Comparison of ENCODE assay signal across 16 cellular contexts in genomic region chr6:379367-380181, GRCh38. TPM values are rescaled to one million over a fixed set of nuclear protein-coding genes. Genes with fewer than 3 reads are reported as not detected.
DNase-seq lines count a peak whose midpoint lies in the region; ATAC-seq and TF ChIP-seq lines count a peak whose summit lies in the region.
"Had no signal": no experiment of that assay in that cellular context is flagged by ENCODE, and none has a peak within 500 bp of the region (broad histone marks: within the 10 kb centered on the region; RNA-seq: fewer than 3 reads in every experiment).

No MANE protein-coding gene starts in this region.

- H3F3A ChIP-seq in SU-DHL-6 (ENCODE audit: insufficient read depth): peaks cover 29% of the 10 kb centered on the region

- no peak overlapping the region for H3K4me3 ChIP-seq in SU-DHL-6 (ENCODE audit: insufficient read depth, low read length, poor library complexity, severe bottlenecking)
- peak overlapping the region in 1 of 8 donors; percentile 6 for H3K4me3 ChIP-seq in spleen
- no peak overlapping the region for H3K4me3 ChIP-seq in prostate gland
- H3K4me3 ChIP-seq: ovary, suprapubic skin had no signal

- no peaks in the 10 kb centered on the region for H3K27me3 ChIP-seq in SU-DHL-6 (ENCODE audit: low read length)
- peaks cover 0 to 31% (median 9%) of the 10 kb centered on the region in 7 donors for H3K27me3 ChIP-seq in spleen (replicated peaks in 1 of 7)
- no peaks in the 10 kb centered on the region for H3K27me3 ChIP-seq in prostate gland (replicated peaks; ENCODE audit: insufficient read depth)
- H3K27me3 ChIP-seq: ovary had no signal

- TF ChIP-seq CTCF in SU-DHL-6 (IDR thresholded peaks at IDR 0.05; ENCODE audit: insufficient read depth, low read length, poor library complexity, severe bottlenecking) (no peak), spleen (IDR thresholded peaks at IDR 0.05 in 8 of 11, conservative IDR thresholded peaks at IDR 0.05 in 3 of 11) (no peak), prostate gland (IDR thresholded peaks at IDR 0.05) (no peak)

- H3K4me2 ChIP-seq in SU-DHL-6 (ENCODE audit: low read depth, low read length, poor library complexity, severe bottlenecking): peak overlapping the region; percentile 49

- 64 to 71% (median 67%) methylated on average over 31 of the region's 31 CpGs for WGBS in spleen, 5 donors
- 83% methylated on average over 31 of the region's 31 CpGs for WGBS in prostate gland

- peak; percentile 60 for ATAC-seq in GM19395 (IDR thresholded peaks at IDR 0.05; ENCODE audit: unreplicated experiment)
- ATAC-seq in HG02870 (IDR thresholded peaks at IDR 0.05; ENCODE audit: unreplicated experiment): peak; percentile 48

- no peak overlapping the region for H3K27ac ChIP-seq in SU-DHL-6 (ENCODE audit: low read depth, low read length)
- no peak overlapping the region for H3K27ac ChIP-seq in spleen
- no peak overlapping the region for H3K27ac ChIP-seq in prostate gland
- H3K27ac ChIP-seq: ovary, suprapubic skin had no signal

- DNase-seq in spleen: peak; percentile 86
- DNase-seq in prostate gland (ENCODE audit: low spot score): no peak
- no peak for DNase-seq in AG20443 (ENCODE audit: low spot score)
- DNase-seq in NK-92 treated with Interleukin-12 subunit alpha and Interleukin-12 subunit beta, amount 100 ng/mL, for 24 hours (lab: John Stamatoyannopoulos, UW): no peak
- DNase-seq: activated CD4-positive, alpha-beta T cell treated with anti-CD3 and anti-CD28 coated beads, Interleukin-2, amount 50 U/mL, for 48 hours; activated naive CD8-positive, alpha-beta T cell treated with anti-CD3 and anti-CD28 coated beads for 36 hours; dermis blood vessel endothelial cell; DMS 273 treated with DMSO at 0.1 percent for 48 hours; foreskin fibroblast; MM.1S; stimulated activated CD4-positive, alpha-beta T cell treated with anti-CD3 and anti-CD28 coated beads, Interleukin-4, amount 100 ng/mL, for 4 hours had no signal

- no peak for TF ChIP-seq POLR2A in spleen (IDR thresholded peaks at IDR 0.05)
- no peak for TF ChIP-seq POLR2A in prostate gland (IDR thresholded peaks at IDR 0.05)

- no peaks in the 10 kb centered on the region for H4K20me1 ChIP-seq in SU-DHL-6 (ENCODE audit: low read depth, low read length)

- intact Hi-C loops in spleen (cut with DNase I; ENCODE audit: low total_unique reads) (no loop called here), prostate gland (cut with DNase I) (no loop called here)

- H3K36me3 ChIP-seq in SU-DHL-6 (ENCODE audit: low read length) (no peaks in the 10 kb centered on the region), spleen (no peaks in the 10 kb centered on the region), prostate gland (no peaks in the 10 kb centered on the region)
- H3K36me3 ChIP-seq: ovary, suprapubic skin had no signal

- no peaks in the 10 kb centered on the region for H3K79me2 ChIP-seq in SU-DHL-6 (ENCODE audit: insufficient read depth, low read length)

- peak overlapping the region; percentile 8; the same call in 1 of the 2 replicates for H3K9ac ChIP-seq in SU-DHL-6 (ENCODE audit: low read length)

- no peak overlapping the region for H2AFZ ChIP-seq in SU-DHL-6 (ENCODE audit: low read depth, low read length, severe bottlenecking)

- H3K9me3 ChIP-seq in SU-DHL-6 (ENCODE audit: insufficient read depth, low read length) (no peaks in the 10 kb centered on the region), spleen (peaks cover 0 to 6% (median 0%) of the 10 kb centered on the region in 8 donors), prostate gland (no peaks in the 10 kb centered on the region)
- H3K9me3 ChIP-seq: ovary, suprapubic skin had no signal

- H3K4me1 ChIP-seq in spleen (peaks cover 13 to 38% (median 20%) of the 10 kb centered on the region in 6 donors), prostate gland (replicated peaks) (no peaks in the 10 kb centered on the region)
- H3K4me1 ChIP-seq: suprapubic skin had no signal

- no peaks in the 10 kb centered on the region for H3K9me2 ChIP-seq in SU-DHL-6 (replicated peaks; ENCODE audit: insufficient read depth, low read length)

RNA-seq across cellular contexts. Expression of gene IRF4, which starts 12.0 kb away (rescaled TPM):
- total RNA-seq in spleen (10 to 100 TPM; 39.2 to 91.3 (median 52.0) TPM), prostate gland (1 to 10 TPM in 1 of 2 donors, under 1 TPM in 1; 0.77 to 1.6 TPM)
- polyA plus RNA-seq in spleen: 10 to 100 TPM in 2 of 3 donors, 1 to 10 TPM in 1; 8.7 to 11.9 (median 11.2) TPM
- total RNA-seq: dermis blood vessel endothelial cell had no signal

Comparison
In these comparisons a context has a peak if more than half of its experiments do, and no peak if none do; other contexts are left out.
1. RNA of gene IRF4, which starts 12.0 kb away (total RNA-seq): 39.2 to 91.3 TPM in spleen; 0.77 to 1.6 TPM in prostate gland; every median in the first group is over 10 times any median in the second.